Comparison of ENCODE assay signal across 8 cellular contexts in the genomic region with DNA sequence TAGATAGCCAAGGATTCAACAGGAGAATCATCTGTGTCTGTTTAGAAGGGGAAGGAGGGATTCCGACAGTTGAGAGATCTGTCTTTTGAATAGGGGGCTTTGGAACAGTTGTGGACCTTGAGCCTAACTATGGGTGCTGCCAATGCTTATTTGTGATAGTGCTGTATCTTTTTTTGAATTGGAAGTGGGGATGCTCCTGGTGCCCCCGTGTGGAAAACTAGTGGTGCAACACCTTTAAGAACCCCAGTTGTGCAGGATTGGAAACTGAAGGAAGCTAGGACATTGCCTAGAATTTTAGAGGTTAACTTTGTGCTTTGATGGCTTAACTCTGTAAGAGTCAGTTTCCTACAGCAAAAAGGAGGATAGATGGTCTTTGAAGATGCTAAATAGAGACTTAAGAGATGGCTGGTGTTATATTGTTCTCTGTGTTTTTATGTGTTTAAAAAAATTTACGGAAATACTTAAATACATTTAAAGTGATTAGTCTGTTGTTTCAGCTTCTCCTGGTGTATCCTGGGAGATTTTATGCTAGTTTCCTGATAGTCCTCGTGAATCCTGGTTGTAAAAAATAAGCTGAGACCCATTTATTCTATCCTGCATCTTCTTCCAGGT.
DNase-seq lines count a peak whose midpoint lies in the region; TF ChIP-seq lines count a peak whose summit lies in the region.

No MANE protein-coding gene starts in this region.

- in situ Hi-C loops in KBM-7 (cut with MboI; ENCODE audit: low pct_unique_long_range_greater_than_20kb, low sequenced_read_pairs) = no loop called here

- H3K27me3 ChIP-seq in breast epithelium = no peaks in the 10 kb centered on the region

- peak; percentile 42 for DNase-seq in ELF-1 (ENCODE audit: low read depth, low spot score)
- peak; percentile 82 for DNase-seq in KBM-7
- peak; percentile 55 for DNase-seq in SKM-1 treated with dmso at 0.1 percent for 144 hours (lab: John Stamatoyannopoulos, UW; ENCODE audit: unreplicated experiment)
- no peak for DNase-seq in breast epithelium (ENCODE audit: low spot score in 2 of 2)
- DNase-seq in kidney glomerular epithelial cell (lab: John Stamatoyannopoulos, UW) = peak; percentile 51
- DNase-seq in stimulated activated CD4-positive, alpha-beta T cell treated with anti-CD3 and anti-CD28 coated beads, TNF-alpha, amount 100 ng/mL, for 24 hours (ENCODE audit: low read depth in 3 of 3) = peak; percentile 9 to 27 (median 10)
- no peak for DNase-seq in COR-L47 (lab: John Stamatoyannopoulos, UW)
- DNase-seq in GOT3 (lab: John Stamatoyannopoulos, UW) = no peak

- no peaks in the 10 kb centered on the region for H3K4me1 ChIP-seq in breast epithelium

- H3K27ac ChIP-seq in breast epithelium = no peak overlapping the region

- no peaks in the 10 kb centered on the region for H3K9me3 ChIP-seq in breast epithelium

- intact Hi-C loops in breast epithelium (cut with DNase I; ENCODE audit: low total_unique reads) = no loop called here

- H3K36me3 ChIP-seq in breast epithelium = no peaks in the 10 kb centered on the region

- peak; percentile 58 to 63 (median 62) for TF ChIP-seq CTCF in breast epithelium (IDR thresholded peaks at IDR 0.05)

- no peak overlapping the region for H3K4me3 ChIP-seq in breast epithelium

- no peak for TF ChIP-seq POLR2A in breast epithelium (IDR thresholded peaks at IDR 0.05)

Comparison
In these comparisons a context has a peak if more than half of its experiments do, and no peak if none do; other contexts are left out.
1. DNase-seq: peak in ELF-1 (single experiment), KBM-7 (single experiment), SKM-1 treated with dmso at 0.1 percent for 144 hours (single experiment), kidney glomerular epithelial cell (single experiment) and stimulated activated CD4-positive, alpha-beta T cell treated with anti-CD3 and anti-CD28 coated beads, TNF-alpha, amount 100 ng/mL, for 24 hours (3 of 3); none in breast epithelium (0 of 2), COR-L47 (single experiment) and GOT3 (single experiment).